Comparison of ENCODE assay signal across 1 cellular context in the genomic region with DNA sequence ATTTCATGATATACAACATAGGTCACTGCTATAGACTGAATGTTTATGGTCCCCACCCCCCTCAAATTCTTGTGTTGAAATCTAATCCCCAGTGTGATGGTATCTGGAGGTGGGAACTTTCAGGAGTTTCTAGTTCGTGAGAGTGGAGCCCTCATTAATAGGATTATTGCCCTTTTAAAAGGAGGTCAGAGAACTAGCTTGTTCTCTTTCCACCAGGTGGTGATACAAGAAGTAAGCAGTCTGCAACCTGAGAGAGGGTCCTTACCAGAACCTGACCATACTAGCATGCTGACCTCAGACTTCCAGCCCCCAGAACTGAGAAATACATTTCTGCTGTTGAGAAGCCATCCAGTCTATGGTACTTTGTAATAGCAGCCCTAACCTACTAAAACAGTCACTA.
TF ChIP-seq lines count a peak whose summit lies in the region.

No MANE protein-coding gene starts in this region.

TF ChIP-seq in H1, 55 proteins besides CTCF, POLR2A, EP300 and RAD21:
- TF ChIP-seq ZNF274 (IDR thresholded peaks at IDR 0.05; ENCODE audit: borderline replicate concordance, extremely low read depth, low read length) (no peak), TCF12 (IDR thresholded peaks at IDR 0.05; ENCODE audit: low read depth, low read length) (no peak), SIN3A (conservative IDR thresholded peaks at IDR 0.05 in 1 of 2, IDR thresholded peaks at IDR 0.05 in 1 of 2; ENCODE audit: low read depth in 1 of 2, low read length in 2 of 2) (no peak), EZH2 (IDR thresholded peaks at IDR 0.05; ENCODE audit: low read depth, low read length, severe bottlenecking) (no peak), CHD1 (IDR thresholded peaks at IDR 0.05; ENCODE audit: low read depth, low read length) (no peak), POLR2AphosphoS5 (IDR thresholded peaks at IDR 0.05; ENCODE audit: low read depth, low read length) (no peak), TEAD4 (IDR thresholded peaks at IDR 0.05; ENCODE audit: low read depth, low read length) (no peak), SP4 (IDR thresholded peaks at IDR 0.05; ENCODE audit: low read length) (no peak), RFX5 (IDR thresholded peaks at IDR 0.05; ENCODE audit: borderline replicate concordance, low read depth, low read length) (no peak), SAP30 (IDR thresholded peaks at IDR 0.05; ENCODE audit: insufficient read depth, insufficient replicate concordance, low read length) (no peak), ATF2 (IDR thresholded peaks at IDR 0.05; ENCODE audit: low read length) (no peak), TAF7 (optimal IDR thresholded peaks at IDR 0.05; ENCODE audit: borderline replicate concordance, low read depth, low read length) (no peak), BACH1 (IDR thresholded peaks at IDR 0.05; ENCODE audit: low read length) (no peak), GABPA (IDR thresholded peaks at IDR 0.05; ENCODE audit: borderline replicate concordance, insufficient read depth, low read length) (no peak)
- TF ChIP-seq, protein P1, sequence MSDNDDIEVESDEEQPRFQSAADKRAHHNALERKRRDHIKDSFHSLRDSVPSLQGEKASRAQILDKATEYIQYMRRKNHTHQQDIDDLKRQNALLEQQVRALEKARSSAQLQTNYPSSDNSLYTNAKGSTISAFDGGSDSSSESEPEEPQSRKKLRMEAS (IDR thresholded peaks at IDR 0.05), result no peak
- TF ChIP-seq, protein P2, sequence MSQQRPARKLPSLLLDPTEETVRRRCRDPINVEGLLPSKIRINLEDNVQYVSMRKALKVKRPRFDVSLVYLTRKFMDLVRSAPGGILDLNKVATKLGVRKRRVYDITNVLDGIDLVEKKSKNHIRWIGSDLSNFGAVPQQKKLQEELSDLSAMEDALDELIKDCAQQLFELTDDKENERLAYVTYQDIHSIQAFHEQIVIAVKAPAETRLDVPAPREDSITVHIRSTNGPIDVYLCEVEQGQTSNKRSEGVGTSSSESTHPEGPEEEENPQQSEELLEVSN (IDR thresholded peaks at IDR 0.05), result no peak
